Comparison of ENCODE assay signal across 27 cellular contexts in the genomic region with DNA sequence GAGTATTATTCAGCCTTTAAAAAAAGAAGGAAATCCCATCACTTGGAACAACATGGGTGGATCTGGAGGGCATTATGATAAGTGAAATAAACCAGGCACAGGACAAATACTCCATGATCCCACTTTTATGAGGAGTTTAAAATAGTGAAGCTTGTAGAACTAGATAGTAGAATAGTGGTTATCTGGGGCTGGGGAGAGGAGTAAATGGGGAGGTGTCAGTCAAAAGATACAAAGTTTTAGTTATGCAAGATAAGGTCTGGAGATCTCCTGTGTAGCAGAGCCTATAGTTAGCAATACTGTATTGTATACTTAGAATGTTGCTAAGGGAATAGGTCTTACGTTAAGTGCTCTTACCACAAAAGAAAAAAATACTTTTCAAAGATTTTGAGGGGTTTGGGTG.
DNase-seq lines count a peak whose midpoint lies in the region; ATAC-seq and TF ChIP-seq lines count a peak whose summit lies in the region.
"Had no signal": no experiment of that assay in that cellular context is flagged by ENCODE, and none has a peak within 500 bp of the region (broad histone marks: within the 10 kb centered on the region; RNA-seq: fewer than 3 reads in every experiment).

No MANE protein-coding gene starts in this region.

- no peak for TF ChIP-seq POLR2A in esophagus muscularis mucosa (IDR thresholded peaks at IDR 0.05; ENCODE audit: low read depth)

- H3K27ac ChIP-seq in A673 (ENCODE audit: low read depth, low read length, poor library complexity, severe bottlenecking) (peak overlapping the region; percentile 67), mesodermal cell (ENCODE audit: low read depth, low read length, severe bottlenecking) (peak overlapping the region; percentile 80), esophagus muscularis mucosa (replicated peaks in 1 of 4) (no peak overlapping the region)
- H3K27ac ChIP-seq: foreskin keratinocyte, ovary, SJCRH30, upper lobe of right lung had no signal

- H3K9me3 ChIP-seq in A673 (ENCODE audit: low read depth, low read length, poor library complexity, severe bottlenecking) (no peaks in the 10 kb centered on the region), mesodermal cell (ENCODE audit: control insufficient read depth, low read length) (no peaks in the 10 kb centered on the region), esophagus muscularis mucosa (no peaks in the 10 kb centered on the region)
- H3K9me3 ChIP-seq: ovary, SJCRH30, upper lobe of right lung had no signal

- H3K4me1 Mint-ChIP-seq in HFFc6 (ENCODE audit: low read depth) (peaks cover 30% of the 10 kb centered on the region), brain (peaks cover 39% of the 10 kb centered on the region)

- TF ChIP-seq EP300 in esophagus muscularis mucosa (IDR thresholded peaks at IDR 0.05) = no peak

- peaks cover 28% of the 10 kb centered on the region for H3K4me1 ChIP-seq in A673 (ENCODE audit: insufficient read depth, low read length, poor library complexity, severe bottlenecking)
- peaks cover 20% of the 10 kb centered on the region for H3K4me1 ChIP-seq in mesodermal cell (ENCODE audit: control insufficient read depth, insufficient read depth, low read length, poor library complexity, severe bottlenecking)
- peaks cover 29 to 36% (median 33%) of the 10 kb centered on the region in 4 donors for H3K4me1 ChIP-seq in esophagus muscularis mucosa
- H3K4me1 ChIP-seq: foreskin keratinocyte, SJCRH30 had no signal

- H3K4me3 Mint-ChIP-seq in HFFc6 (no peak overlapping the region), brain (peak overlapping the region in 1 of 5 experiments; percentile 5)
- H3K4me3 Mint-ChIP-seq: activated CD4-positive, alpha-beta memory T cell treated with anti-CD3 and anti-CD28 coated beads, Interleukin-2, amount 10 ng/mL, durations not matched to agents 7 days and 5 days; naive thymus-derived CD4-positive, alpha-beta T cell had no signal

- no peaks in the 10 kb centered on the region for H3K36me3 Mint-ChIP-seq in HFFc6 (ENCODE audit: low read depth)
- H3K36me3 Mint-ChIP-seq in brain = peaks cover 25% of the 10 kb centered on the region

- H3K9me3 Mint-ChIP-seq in HFFc6 = no peaks in the 10 kb centered on the region
- H3K9me3 Mint-ChIP-seq in brain = no peaks in the 10 kb centered on the region
- H3K9me3 Mint-ChIP-seq: activated CD4-positive, alpha-beta memory T cell treated with anti-CD3 and anti-CD28 coated beads, Interleukin-2, amount 10 ng/mL, durations not matched to agents 7 days and 5 days; naive thymus-derived CD4-positive, alpha-beta T cell had no signal

- no peaks in the 10 kb centered on the region for H3K27me3 Mint-ChIP-seq in HFFc6 (ENCODE audit: insufficient read depth)
- H3K27me3 Mint-ChIP-seq in brain = no peaks in the 10 kb centered on the region
- H3K27me3 Mint-ChIP-seq: activated CD4-positive, alpha-beta memory T cell treated with anti-CD3 and anti-CD28 coated beads, Interleukin-2, amount 10 ng/mL, durations not matched to agents 7 days and 5 days; naive thymus-derived CD4-positive, alpha-beta T cell had no signal

- H3K4me3 ChIP-seq in A673 (ENCODE audit: low read depth, low read length, poor library complexity, severe bottlenecking) = no peak overlapping the region
- H3K4me3 ChIP-seq in mesodermal cell (ENCODE audit: extremely low read depth, insufficient read depth, low read length, poor library complexity, severe bottlenecking) = no peak overlapping the region
- no peak overlapping the region for H3K4me3 ChIP-seq in esophagus muscularis mucosa
- H3K4me3 ChIP-seq: ovary, SJCRH30, upper lobe of right lung had no signal

- ATAC-seq in GM21390 (IDR thresholded peaks at IDR 0.05; ENCODE audit: unreplicated experiment) = no peak
- ATAC-seq in GM18873 (IDR thresholded peaks at IDR 0.05; ENCODE audit: low FRiP score, unreplicated experiment) = no peak
- ATAC-seq: foreskin keratinocyte; naive thymus-derived CD4-positive, alpha-beta T cell; upper lobe of right lung had no signal

- TF ChIP-seq CTCF in A673 (conservative IDR thresholded peaks at IDR 0.05; ENCODE audit: low read depth, low read length) (no peak), HFFc6 (IDR thresholded peaks at IDR 0.05) (no peak), brain (conservative IDR thresholded peaks at IDR 0.05) (no peak), esophagus muscularis mucosa (IDR thresholded peaks at IDR 0.05) (no peak)

- CTCF ChIA-PET in A673 (lab: Charles Lee) = no interaction called here

- H3K36me3 ChIP-seq in A673 (ENCODE audit: insufficient read depth, low read length, poor library complexity, severe bottlenecking) (no peaks in the 10 kb centered on the region), mesodermal cell (ENCODE audit: control insufficient read depth, insufficient read depth, low read length) (peaks cover 17% of the 10 kb centered on the region), esophagus muscularis mucosa (peaks cover 3 to 12% (median 6%) of the 10 kb centered on the region in 4 donors)
- H3K36me3 ChIP-seq: ovary had no signal

- BruUV-seq in A673 (replicated peaks; lab: Mats Ljungman, UMichigan) = no TSS peak

- no CpG with 5 or more reads among the region's 1 CpG for WGBS in mesodermal cell (ENCODE audit: insufficient coverage in 2 of 2), 2 experiments
- 94% methylated on average over 1 of the region's 1 CpG for WGBS in esophagus muscularis mucosa

- POLR2A ChIA-PET in A673 (lab: Charles Lee; ENCODE audit: low non-redundant PET) = no interaction called here

- intact Hi-C loops in A673 (cut with micrococcal nuclease; ENCODE audit: unreplicated experiment) (no loop called here), esophagus muscularis mucosa (cut with DNase I) (no loop called here)

- no peaks in the 10 kb centered on the region for H3K27me3 ChIP-seq in A673 (replicated peaks; ENCODE audit: insufficient read depth, low read depth, low read length, poor library complexity)
- H3K27me3 ChIP-seq in esophagus muscularis mucosa = no peaks in the 10 kb centered on the region
- H3K27me3 ChIP-seq: foreskin keratinocyte, ovary, SJCRH30, upper lobe of right lung had no signal

- DNase-seq in A673 (ENCODE audit: low spot score) = no peak
- no peak for DNase-seq in HFFc6
- DNase-seq in NOMO-1 treated with dmso at 0.1 percent for 144 hours (lab: John Stamatoyannopoulos, UW; ENCODE audit: unreplicated experiment) = no peak
- no peak for DNase-seq in esophagus muscularis mucosa (ENCODE audit: extremely low spot score)
- DNase-seq: activated CD4-positive, alpha-beta memory T cell treated with anti-CD3 and anti-CD28 coated beads, Interleukin-2, amount 10 ng/mL, durations not matched to agents 7 days and 5 days; activated CD4-positive, CD25-positive, alpha-beta regulatory T cell treated with anti-CD3 and anti-CD28 coated beads, Interleukin-2, amount 50 U/mL, for 72 hours; DMS79; effector CD8-positive, alpha-beta T cell; foreskin keratinocyte; GDM1; hippocampal formation; left colon; midbrain; naive thymus-derived CD4-positive, alpha-beta T cell; NCI-H1105; NCI-H1930; NCI-H526; ovary; SJCRH30; stimulated activated CD4-positive, alpha-beta T cell treated with anti-CD3 and anti-CD28 coated beads, Interleukin-4, amount 100 ng/mL, for 1 hour; substantia nigra; T-helper 1 cell; upper lobe of right lung had no signal

- peak overlapping the region; percentile 68 for H3K27ac Mint-ChIP-seq in HFFc6
- peak overlapping the region; percentile 12 to 89 (median 79) for H3K27ac Mint-ChIP-seq in brain
- H3K27ac Mint-ChIP-seq: activated CD4-positive, alpha-beta memory T cell treated with anti-CD3 and anti-CD28 coated beads, Interleukin-2, amount 10 ng/mL, durations not matched to agents 7 days and 5 days had no signal

Comparison
In these comparisons a context has a peak if more than half of its experiments do, and no peak if none do; other contexts are left out.
1. H3K27ac ChIP-seq: peak in A673 (single experiment) and mesodermal cell (single experiment); none in esophagus muscularis mucosa (0 of 4).